ENCODE assay signal across 17 cellular contexts in the genomic region with DNA sequence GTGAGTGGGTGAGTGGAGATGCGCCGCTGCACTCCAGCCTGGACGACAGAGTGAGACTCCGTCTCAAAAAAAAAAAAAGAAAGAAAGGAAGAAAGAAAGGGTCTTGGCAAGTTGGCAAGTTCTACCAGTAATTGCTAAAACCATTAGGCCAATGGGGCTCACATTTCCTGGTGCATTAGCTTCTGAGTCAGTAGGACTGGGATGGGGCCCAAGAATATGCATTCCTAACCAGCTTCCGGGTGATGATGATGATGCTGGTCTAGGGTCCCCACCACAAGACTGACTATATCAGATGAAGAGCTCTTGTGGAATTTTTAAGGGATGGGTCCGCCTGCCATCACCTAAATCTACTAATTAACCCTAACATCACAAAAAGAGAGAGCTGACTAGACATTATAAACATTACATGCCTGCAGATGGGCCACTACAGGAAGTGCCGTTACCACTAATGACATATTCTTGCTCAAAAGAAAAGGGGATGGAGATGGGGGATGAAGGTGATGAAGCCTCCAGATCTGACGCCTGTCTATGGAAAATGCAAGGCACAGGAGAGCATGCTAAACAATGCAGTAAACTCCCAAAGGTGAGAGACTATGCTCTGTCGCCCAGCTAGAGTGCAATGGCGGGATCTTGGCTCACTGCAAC. TPM values are rescaled to one million over a fixed set of nuclear protein-coding genes. Genes with fewer than 3 reads are reported as not detected.
DNase-seq lines count a peak whose midpoint lies in the region; ATAC-seq and TF ChIP-seq lines count a peak whose summit lies in the region.
"Had no signal": no experiment of that assay in that cellular context is flagged by ENCODE, and none has a peak within 500 bp of the region (broad histone marks: within the 10 kb centered on the region; RNA-seq: fewer than 3 reads in every experiment).

No MANE protein-coding gene starts in this region.

- H3K27me3 ChIP-seq in ascending aorta (no peaks in the 10 kb centered on the region), rectal smooth muscle tissue (ENCODE audit: control insufficient read depth, insufficient read depth, low read length) (no peaks in the 10 kb centered on the region), uterus (no peaks in the 10 kb centered on the region), left lung (peaks cover 0 to 14% of the 10 kb centered on the region in 2 donors)

- H3K4me1 Mint-ChIP-seq in HFFc6 (ENCODE audit: low read depth), result peaks cover 19% of the 10 kb centered on the region

- no peaks in the 10 kb centered on the region for H3K9me3 Mint-ChIP-seq in HFFc6
- H3K9me3 Mint-ChIP-seq: CD8-positive, alpha-beta T cell had no signal

- H3K27ac ChIP-seq in ascending aorta (peak overlapping the region; percentile 88 to 90), rectal smooth muscle tissue (ENCODE audit: low read depth, low read length) (peak overlapping the region; percentile 25), uterus (peak overlapping the region; percentile 73 to 92), left lung (no peak overlapping the region)

- no peak overlapping the region for H3K9ac ChIP-seq in rectal smooth muscle tissue (ENCODE audit: low read length)

- H3K36me3 Mint-ChIP-seq in HFFc6 (ENCODE audit: low read depth), result no peaks in the 10 kb centered on the region
- H3K36me3 Mint-ChIP-seq: CD8-positive, alpha-beta T cell had no signal

- H3K9me3 ChIP-seq in ascending aorta (no peaks in the 10 kb centered on the region), uterus (no peaks in the 10 kb centered on the region), left lung (no peaks in the 10 kb centered on the region)

- ATAC-seq in left lung (no peak), HG02642 (IDR thresholded peaks at IDR 0.05; ENCODE audit: poor library complexity, unreplicated experiment) (no peak)
- ATAC-seq: CD8-positive, alpha-beta T cell had no signal

- no peak for TF ChIP-seq POLR2A in uterus (IDR thresholded peaks at IDR 0.05)

- H3K4me3 Mint-ChIP-seq in HFFc6, result no peak overlapping the region
- H3K4me3 Mint-ChIP-seq: CD8-positive, alpha-beta T cell had no signal

- peak; percentile 15 for DNase-seq in HFFc6
- DNase-seq in ascending aorta (ENCODE audit: low spot score in 2 of 2), result no peak
- DNase-seq in uterus, result no peak
- no peak for DNase-seq in left lung
- DNase-seq in activated effector memory CD4-positive, alpha-beta T cell treated with Interleukin-2 at 50 U/mL for 16 hours, result no peak
- no peak for DNase-seq in NCI-H1092 (lab: John Stamatoyannopoulos, UW)
- DNase-seq: CD8-positive, alpha-beta T cell; H7; MM.1S; NCI-H1105 treated with DMSO at 0.1 percent for 48 hours; NCI-H187; NCI-H345; NCI-H526 treated with DMSO at 0.1 percent for 48 hours; RPMI8226 had no signal

- H3K27me3 Mint-ChIP-seq in HFFc6 (ENCODE audit: insufficient read depth), result peaks cover 26% of the 10 kb centered on the region

- H3K4me3 ChIP-seq in ascending aorta (peak overlapping the region in 1 of 2 donors; percentile 38), rectal smooth muscle tissue (ENCODE audit: low read length) (no peak overlapping the region), uterus (no peak overlapping the region), left lung (no peak overlapping the region)

- H3K27ac Mint-ChIP-seq in HFFc6, result no peak overlapping the region
- H3K27ac Mint-ChIP-seq: CD8-positive, alpha-beta T cell had no signal

- H3K36me3 ChIP-seq in ascending aorta (peaks cover 14 to 34% of the 10 kb centered on the region in 2 donors), rectal smooth muscle tissue (ENCODE audit: control insufficient read depth, insufficient read depth, low read length) (no peaks in the 10 kb centered on the region), uterus (no peaks in the 10 kb centered on the region), left lung (no peaks in the 10 kb centered on the region)

- peaks cover 22 to 57% of the 10 kb centered on the region in 2 donors for H3K4me1 ChIP-seq in ascending aorta
- H3K4me1 ChIP-seq in rectal smooth muscle tissue (ENCODE audit: control insufficient read depth, insufficient read depth, low read length), result peaks cover 29% of the 10 kb centered on the region
- H3K4me1 ChIP-seq in uterus, result no peaks in the 10 kb centered on the region
- peaks cover 0 to 4% of the 10 kb centered on the region in 2 donors for H3K4me1 ChIP-seq in left lung

- TF ChIP-seq CTCF in HFFc6 (IDR thresholded peaks at IDR 0.05) (no peak), ascending aorta (IDR thresholded peaks at IDR 0.05) (no peak), uterus (IDR thresholded peaks at IDR 0.05) (no peak), left lung (IDR thresholded peaks at IDR 0.05) (no peak)

- intact Hi-C loops in ascending aorta (cut with DNase I), result no loop called here
- intact Hi-C loops in uterus (cut with DNase I; ENCODE audit: low total_unique reads), result no loop called here
- intact Hi-C loops in left lung (cut with DNase I), result no loop called here

RNA-seq across cellular contexts. Expression of a gene that starts 13.1 kb away (rescaled TPM):
- under 1 TPM in 4 of 6 experiments, not detected in 2; 0.02 to 0.23 (median 0.21) TPM for total RNA-seq in HFFc6 (2021; fragmentation: NEBNext Ultra II Directional; extraction: Animal tissue kit (Norgen Biotek cat#: 25700))
- total RNA-seq in ascending aorta, result 694 TPM
- 1,000 to 10,000 TPM in 2 of 4 donors, 100 to 1,000 TPM in 2; 447 to 1,893 (median 822) TPM for total RNA-seq in uterus
- total RNA-seq in left lung, result 10 to 100 TPM; 47.3 to 94.8 TPM
- total RNA-seq: CD8-positive, alpha-beta T cell; G401; H7 had no signal

RNA-seq across cellular contexts. Expression of a gene that starts 44.6 kb away (rescaled TPM):
- 10 to 100 TPM; 40.1 to 57.5 (median 49.4) TPM for total RNA-seq in HFFc6 (2021; fragmentation: NEBNext Ultra II Directional; extraction: Animal tissue kit (Norgen Biotek cat#: 25700))
- total RNA-seq in ascending aorta (7.6 TPM), uterus (100 to 1,000 TPM in 1 of 4 donors, 10 to 100 TPM in 3; 13.8 to 101 (median 47.9) TPM), left lung (10 to 100 TPM; 22.7 to 26.2 TPM)

Comparison
In these comparisons a context has a peak if more than half of its experiments do, and no peak if none do; other contexts are left out.
1. H3K27ac ChIP-seq: peak in ascending aorta (2 of 2), rectal smooth muscle tissue (single experiment) and uterus (2 of 2); none in left lung (0 of 2).
2. RNA of a gene that starts 13.1 kb away (total RNA-seq): 447 to 1,893 TPM in uterus, 694 TPM in ascending aorta (single experiment) and 47.3 to 94.8 TPM in left lung; 0.02 to 0.23 TPM in HFFc6; every median in the first group is over 10 times any median in the second.